In genomic region chr12:117658226-117658625, GRCh38 we compare ENCODE assay signal across 39 cellular contexts.
"Had no signal": no experiment of that assay in that cellular context is flagged by ENCODE, and none has a peak within 500 bp of the region (broad histone marks: within the 10 kb centered on the region; RNA-seq: fewer than 3 reads in every experiment).

No MANE protein-coding gene starts in this region.

- H3K4me1 Mint-ChIP-seq: activated naive CD4-positive, alpha-beta T cell treated with anti-CD3 and anti-CD28 coated beads, Interleukin-2, amount 10 ng/mL, durations not matched to agents 7 days and 5 days; activated naive CD4-positive, alpha-beta T cell treated with anti-CD3 and anti-CD28 coated beads, Interleukin-2, amount 50 U/mL, for 24 hours; activated naive CD8-positive, alpha-beta T cell treated with anti-CD3 and anti-CD28 coated beads for 36 hours; activated naive CD8-positive, alpha-beta T cell treated with anti-CD3 and anti-CD28 coated beads, Interleukin-2, amount 10 ng/mL, durations not matched to agents 7 days and 5 days; activated naive CD8-positive, alpha-beta T cell treated with anti-CD3 and anti-CD28 coated beads, Interleukin-2, amount 50 U/mL, for 24 hours; activated T-helper 17 cell treated with anti-CD3 and anti-CD28 coated beads, Interleukin-2, amount 50 U/mL, for 72 hours; brain; central memory CD8-positive, alpha-beta T cell had no signal

- H3K9me3 ChIP-seq: adrenal gland, ascending aorta, body of pancreas, breast epithelium had no signal

- H3K4me3 Mint-ChIP-seq: activated naive CD4-positive, alpha-beta T cell treated with anti-CD3 and anti-CD28 coated beads for 36 hours; activated naive CD4-positive, alpha-beta T cell treated with anti-CD3 and anti-CD28 coated beads, Interleukin-2, amount 10 ng/mL, durations not matched to agents 7 days and 5 days; activated naive CD4-positive, alpha-beta T cell treated with anti-CD3 and anti-CD28 coated beads, Interleukin-2, amount 50 U/mL, for 24 hours; activated naive CD8-positive, alpha-beta T cell; activated naive CD8-positive, alpha-beta T cell treated with anti-CD3 and anti-CD28 coated beads for 36 hours; activated naive CD8-positive, alpha-beta T cell treated with anti-CD3 and anti-CD28 coated beads, Interleukin-2, amount 10 ng/mL, durations not matched to agents 7 days and 5 days; activated naive CD8-positive, alpha-beta T cell treated with anti-CD3 and anti-CD28 coated beads, Interleukin-2, amount 50 U/mL, for 24 hours; activated T-cell treated with anti-CD3 and anti-CD28 coated beads, Interleukin-2, amount 50 U/mL, for 24 hours; activated T-cell treated with anti-CD3 and anti-CD28 coated beads, Interleukin-2, amount 50 U/mL, for 4 hours; activated T-cell treated with anti-CD3 and anti-CD28 coated beads, Interleukin-2, amount 50 U/mL, for 72 hours; activated T-helper 1 cell treated with anti-CD3 and anti-CD28 coated beads, Interleukin-12 subunit alpha, Interleukin-12 subunit beta, Interleukin-2, Interleukin-4 antibody, amounts not matched to agents 30 ng/mL and 10 ng/mL and 1 ng/mL, durations not matched to agents 14 hours and 24 hours and 36 hours; activated T-helper 17 cell treated with anti-CD3 and anti-CD28 coated beads, Interleukin-2, amount 50 U/mL, for 72 hours; brain; central memory CD8-positive, alpha-beta T cell had no signal

- H3K4me3 ChIP-seq: adrenal gland, ascending aorta, body of pancreas, breast epithelium, cardiac muscle cell had no signal

- ATAC-seq: activated naive CD4-positive, alpha-beta T cell treated with anti-CD3 and anti-CD28 coated beads, Interleukin-2, amount 50 U/mL, for 72 hours; activated naive CD8-positive, alpha-beta T cell treated with anti-CD3 and anti-CD28 coated beads, Interleukin-2, amount 50 U/mL, for 24 hours; activated T-cell treated with anti-CD3 and anti-CD28 coated beads, Interleukin-2, amount 50 U/mL, for 4 hours; activated T-cell treated with anti-CD3 and anti-CD28 coated beads, Interleukin-2, amount 50 U/mL, for 72 hours; activated T-helper 17 cell treated with anti-CD3 and anti-CD28 coated beads, Interleukin-2, amount 50 U/mL, for 72 hours; body of pancreas had no signal

- DNase-seq: activated effector memory CD4-positive, alpha-beta T cell treated with anti-CD3 and anti-CD28 coated beads, Interleukin-2, amount 50 U/mL, for 16 hours; activated effector memory CD4-positive, alpha-beta T cell treated with Interleukin-2 at 50 U/mL for 16 hours; activated gamma-delta T cell; activated gamma-delta T cell treated with Interleukin-2 at 50 U/mL for 16 hours; activated naive CD4-positive, alpha-beta T cell; activated naive CD4-positive, alpha-beta T cell treated with anti-CD3 and anti-CD28 coated beads for 36 hours; activated naive CD4-positive, alpha-beta T cell treated with anti-CD3 and anti-CD28 coated beads, Interleukin-2, amount 10 ng/mL, durations not matched to agents 7 days and 5 days; activated naive CD4-positive, alpha-beta T cell treated with anti-CD3 and anti-CD28 coated beads, Interleukin-2, amount 50 U/mL, for 16 hours; activated naive CD4-positive, alpha-beta T cell treated with Interleukin-2 at 50 U/mL for 16 hours; activated naive CD8-positive, alpha-beta T cell treated with anti-CD3 and anti-CD28 coated beads for 36 hours; activated naive CD8-positive, alpha-beta T cell treated with anti-CD3 and anti-CD28 coated beads, Interleukin-2, amount 10 ng/mL, durations not matched to agents 7 days and 5 days; activated naive CD8-positive, alpha-beta T cell treated with anti-CD3 and anti-CD28 coated beads, Interleukin-2, amount 50 U/mL, for 24 hours; activated T-cell treated with anti-CD3 and anti-CD28 coated beads for 4 hours; activated T-cell treated with anti-CD3 and anti-CD28 coated beads, Interleukin-2, amount 50 U/mL, for 1 hour; activated T-cell treated with anti-CD3 and anti-CD28 coated beads, Interleukin-2, amount 50 U/mL, for 24 hours; activated T-cell treated with anti-CD3 and anti-CD28 coated beads, Interleukin-2, amount 50 U/mL, for 4 hours; activated T-cell treated with anti-CD3 and anti-CD28 coated beads, Interleukin-2, amount 50 U/mL, for 48 hours; activated T-cell treated with anti-CD3 and anti-CD28 coated beads, Interleukin-2, amount 50 U/mL, for 72 hours; adrenal gland; amniotic stem cell; amygdala; anterior cingulate cortex; aorta; body of pancreas; brain microvascular endothelial cell; caudate nucleus; central memory CD4-positive, alpha-beta T cell; cerebellar nuclear complex had no signal

- H3K27me3 Mint-ChIP-seq: activated naive CD4-positive, alpha-beta T cell treated with anti-CD3 and anti-CD28 coated beads, Interleukin-2, amount 10 ng/mL, durations not matched to agents 7 days and 5 days; activated naive CD8-positive, alpha-beta T cell treated with anti-CD3 and anti-CD28 coated beads for 36 hours; activated naive CD8-positive, alpha-beta T cell treated with anti-CD3 and anti-CD28 coated beads, Interleukin-2, amount 10 ng/mL, durations not matched to agents 7 days and 5 days; activated naive CD8-positive, alpha-beta T cell treated with anti-CD3 and anti-CD28 coated beads, Interleukin-2, amount 50 U/mL, for 24 hours; activated T-cell treated with anti-CD3 and anti-CD28 coated beads, Interleukin-2, amount 50 U/mL, for 24 hours; activated T-helper 17 cell treated with anti-CD3 and anti-CD28 coated beads, Interleukin-2, amount 50 U/mL, for 72 hours; central memory CD8-positive, alpha-beta T cell had no signal

- H3K27ac Mint-ChIP-seq: activated naive CD4-positive, alpha-beta T cell treated with anti-CD3 and anti-CD28 coated beads for 36 hours; activated naive CD4-positive, alpha-beta T cell treated with anti-CD3 and anti-CD28 coated beads, Interleukin-2, amount 10 ng/mL, durations not matched to agents 7 days and 5 days; activated naive CD4-positive, alpha-beta T cell treated with anti-CD3 and anti-CD28 coated beads, Interleukin-2, amount 50 U/mL, for 24 hours; activated naive CD4-positive, alpha-beta T cell treated with anti-CD3 and anti-CD28 coated beads, Interleukin-2, amount 50 U/mL, for 72 hours; activated naive CD8-positive, alpha-beta T cell; activated naive CD8-positive, alpha-beta T cell treated with anti-CD3 and anti-CD28 coated beads for 36 hours; activated naive CD8-positive, alpha-beta T cell treated with anti-CD3 and anti-CD28 coated beads, Interleukin-2, amount 10 ng/mL, durations not matched to agents 7 days and 5 days; activated naive CD8-positive, alpha-beta T cell treated with anti-CD3 and anti-CD28 coated beads, Interleukin-2, amount 50 U/mL, for 24 hours; activated T-cell treated with anti-CD3 and anti-CD28 coated beads, Interleukin-2, amount 50 U/mL, for 24 hours; activated T-cell treated with anti-CD3 and anti-CD28 coated beads, Interleukin-2, amount 50 U/mL, for 72 hours; activated T-helper 1 cell treated with anti-CD3 and anti-CD28 coated beads, Interleukin-12 subunit alpha, Interleukin-12 subunit beta, Interleukin-2, Interleukin-4 antibody, amounts not matched to agents 30 ng/mL and 10 ng/mL and 1 ng/mL, durations not matched to agents 14 hours and 24 hours and 36 hours; activated T-helper 17 cell treated with anti-CD3 and anti-CD28 coated beads, Interleukin-2, amount 50 U/mL, for 72 hours; activated T-helper 2 cell treated with anti-CD3 and anti-CD28 coated beads, Interferon-gamma antibody, Interleukin-2, Interleukin-4, amounts not matched to agents 10 μg/mL and 5 μg/mL and 100 μg/mL, durations not matched to agents 14 hours and 24 hours and 36 hours; brain had no signal

- H3K36me3 ChIP-seq: adrenal gland, ascending aorta, brain microvascular endothelial cell, breast epithelium, cardiac muscle cell had no signal

- H3K9me3 Mint-ChIP-seq: activated naive CD4-positive, alpha-beta T cell treated with anti-CD3 and anti-CD28 coated beads for 36 hours; activated naive CD4-positive, alpha-beta T cell treated with anti-CD3 and anti-CD28 coated beads, Interleukin-2, amount 50 U/mL, for 24 hours; activated naive CD8-positive, alpha-beta T cell treated with anti-CD3 and anti-CD28 coated beads for 36 hours; activated naive CD8-positive, alpha-beta T cell treated with anti-CD3 and anti-CD28 coated beads, Interleukin-2, amount 50 U/mL, for 24 hours; activated T-cell treated with anti-CD3 and anti-CD28 coated beads, Interleukin-2, amount 50 U/mL, for 4 hours; activated T-helper 1 cell treated with anti-CD3 and anti-CD28 coated beads, Interleukin-12 subunit alpha, Interleukin-12 subunit beta, Interleukin-2, Interleukin-4 antibody, amounts not matched to agents 30 ng/mL and 10 ng/mL and 1 ng/mL, durations not matched to agents 14 hours and 24 hours and 36 hours; activated T-helper 2 cell treated with anti-CD3 and anti-CD28 coated beads, Interferon-gamma antibody, Interleukin-2, Interleukin-4, amounts not matched to agents 10 μg/mL and 5 μg/mL and 100 μg/mL, durations not matched to agents 14 hours and 24 hours and 36 hours; brain had no signal

- H3K4me1 ChIP-seq: adrenal gland, ascending aorta, body of pancreas, breast epithelium had no signal

- H3K27ac ChIP-seq: adrenal gland, ascending aorta, body of pancreas, brain microvascular endothelial cell, breast epithelium, cardiac muscle cell had no signal

- H3K27me3 ChIP-seq: adrenal gland, ascending aorta, body of pancreas, brain microvascular endothelial cell, breast epithelium, cardiac muscle cell had no signal

- H3K36me3 Mint-ChIP-seq: activated naive CD4-positive, alpha-beta T cell treated with anti-CD3 and anti-CD28 coated beads, Interleukin-2, amount 10 ng/mL, durations not matched to agents 7 days and 5 days; activated naive CD4-positive, alpha-beta T cell treated with anti-CD3 and anti-CD28 coated beads, Interleukin-2, amount 50 U/mL, for 24 hours; activated naive CD4-positive, alpha-beta T cell treated with anti-CD3 and anti-CD28 coated beads, Interleukin-2, amount 50 U/mL, for 72 hours; activated naive CD8-positive, alpha-beta T cell; activated naive CD8-positive, alpha-beta T cell treated with anti-CD3 and anti-CD28 coated beads for 36 hours; activated naive CD8-positive, alpha-beta T cell treated with anti-CD3 and anti-CD28 coated beads, Interleukin-2, amount 10 ng/mL, durations not matched to agents 7 days and 5 days; brain had no signal
